In the genomic region with DNA sequence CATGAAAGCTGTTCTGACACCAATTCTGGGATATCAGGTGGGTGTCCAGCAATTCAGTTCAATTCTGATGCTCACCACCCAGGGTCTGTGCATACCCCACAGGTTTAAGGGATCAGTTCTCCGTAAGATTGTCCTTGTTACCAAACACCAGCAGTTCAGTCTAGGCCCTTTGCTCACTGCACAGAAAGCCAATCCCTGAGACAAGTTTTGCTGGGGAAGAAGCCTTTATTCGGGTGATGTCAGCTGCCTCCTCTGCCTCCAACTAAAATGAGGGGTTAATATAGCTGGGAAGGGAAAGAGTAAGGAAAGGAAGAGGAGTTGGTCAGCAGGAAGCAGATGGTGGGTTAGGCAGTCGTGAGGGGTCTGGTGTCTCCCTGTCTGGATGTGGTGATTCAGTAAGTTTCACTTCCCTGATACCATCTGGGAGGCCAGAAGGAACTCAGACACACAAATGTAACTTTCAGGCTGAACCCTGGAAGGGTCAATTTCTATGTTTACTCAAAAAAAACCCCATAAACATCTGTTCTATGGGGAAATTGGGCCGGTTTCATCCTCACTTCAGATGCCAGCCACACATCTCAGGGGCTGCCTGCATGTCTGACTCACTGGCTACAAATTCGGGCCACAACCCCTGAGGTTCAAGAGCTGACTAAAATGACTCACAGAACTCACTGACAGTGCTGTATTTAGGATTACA, we compare ENCODE assay signal across 9 cellular contexts.
DNase-seq lines count a peak whose midpoint lies in the region; ATAC-seq, FAIRE-seq and TF ChIP-seq lines count a peak whose summit lies in the region.
"Had no signal": no experiment of that assay in that cellular context is flagged by ENCODE, and none has a peak within 500 bp of the region (broad histone marks: within the 10 kb centered on the region; RNA-seq: fewer than 3 reads in every experiment).

No MANE protein-coding gene starts in this region.

- DNase-seq in HPDE6-E6E7 (ENCODE audit: extremely low spot score) (peak; percentile 48), epithelial cell of esophagus (ENCODE audit: low read depth) (peak; percentile 73), sciatic nerve (ENCODE audit: low spot score) (no peak), T-helper 1 cell (no peak), GM12892 (ENCODE audit: insufficient read length) (no peak)
- DNase-seq in stimulated activated naive CD4-positive, alpha-beta T cell (lab: John Stamatoyannopoulos, UW), result no peak
- DNase-seq in effector CD4-positive, alpha-beta T cell, result no peak
- DNase-seq: stimulated activated CD4-positive, alpha-beta T cell treated with anti-CD3 and anti-CD28 coated beads, Interleukin-4, amount 100 ng/mL, for 1 hour had no signal

- ATAC-seq in GM18868 (IDR thresholded peaks at IDR 0.05; ENCODE audit: unreplicated experiment) (peak; percentile 70), sciatic nerve (peak; percentile 49)

- no peak for TF ChIP-seq CTCF in epithelial cell of esophagus (IDR thresholded peaks at IDR 0.05; ENCODE audit: insufficient read depth, low read depth, low read length, missing control alignments)

- no peak for TF ChIP-seq POLR2A in GM12892 (IDR thresholded peaks at IDR 0.05; ENCODE audit: low read depth, low read length)

- intact Hi-C loops in sciatic nerve (cut with DNase I), result no loop called here

- no peak overlapping the region for H3K4me3 ChIP-seq in epithelial cell of esophagus (ENCODE audit: low read length)

- FAIRE-seq in GM12892 (lab: Jason Lieb, UNC), result no peak

Comparison
In these comparisons a context has a peak if more than half of its experiments do, and no peak if none do; other contexts are left out.
1. DNase-seq: peak in HPDE6-E6E7 (single experiment) and epithelial cell of esophagus (single experiment); none in sciatic nerve (single experiment), stimulated activated naive CD4-positive, alpha-beta T cell (0 of 6), T-helper 1 cell (0 of 5), GM12892 (single experiment) and effector CD4-positive, alpha-beta T cell (single experiment).